18 cellular contexts compared by ENCODE assay signal in the genomic region with DNA sequence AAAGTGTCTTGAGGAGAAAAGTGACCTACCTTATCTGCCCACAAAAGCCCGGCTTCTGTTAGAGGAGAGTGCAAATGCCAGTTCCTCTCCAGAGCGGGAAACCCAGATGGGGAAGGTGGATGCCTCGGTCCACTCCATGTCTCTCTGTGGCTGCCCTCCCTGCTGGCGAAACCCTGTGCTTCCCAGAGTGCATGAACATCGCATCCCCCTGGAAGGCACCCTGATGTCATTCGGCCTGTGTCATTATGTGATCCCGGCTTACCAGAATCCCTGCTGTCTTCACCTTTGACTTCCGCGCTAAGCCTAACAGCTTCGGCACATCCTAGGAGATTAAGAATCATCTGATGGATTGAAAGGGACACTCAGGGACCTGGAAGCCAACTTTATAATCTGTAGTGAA. TPM values are rescaled to one million over a fixed set of nuclear protein-coding genes. Genes with fewer than 3 reads are reported as not detected.
DNase-seq lines count a peak whose midpoint lies in the region; ATAC-seq and TF ChIP-seq lines count a peak whose summit lies in the region.
"Had no signal": no experiment of that assay in that cellular context is flagged by ENCODE, and none has a peak within 500 bp of the region (broad histone marks: within the 10 kb centered on the region; RNA-seq: fewer than 3 reads in every experiment).

No MANE protein-coding gene starts in this region.

- POLR2A ChIA-PET in activated naive CD8-positive, alpha-beta T cell treated with anti-CD3 and anti-CD28 coated beads, Interleukin-2, amount 10 ng/mL, durations not matched to agents 7 days and 5 days (lab: Charles Lee), result interaction anchor here (1.2 to 6.7 kb wide), 3 partner anchors 13 to 20 kb away, joined by 5 to 44 read pairs (median 6); no protein-coding TSS in a partner anchor
- POLR2A ChIA-PET in HEK293 (lab: Yijun Ruan, JAX), result no interaction called here

- in situ Hi-C loops in gastrocnemius medialis (cut with MboI; ENCODE audit: low sequenced_read_pairs in 4 of 4), result no loop called here

- H3K36me3 ChIP-seq in HEK293 (ENCODE audit: control insufficient read depth in 2 of 2, insufficient read depth in 1 of 2, low read length in 2 of 2), result peaks cover 0 to 45% of the 10 kb centered on the region in 2 experiments; a peak in 2 of 3 replicates
- no peaks in the 10 kb centered on the region; the same call in 1 of the 2 replicates for H3K36me3 ChIP-seq in WERI-Rb-1
- H3K36me3 ChIP-seq in gastrocnemius medialis, result peaks cover 0 to 12% of the 10 kb centered on the region in 2 donors
- H3K36me3 ChIP-seq in tibial nerve, result peaks cover 0 to 20% (median 0%) of the 10 kb centered on the region in 3 donors

- no peaks in the 10 kb centered on the region for H3K27me3 Mint-ChIP-seq in activated naive CD8-positive, alpha-beta T cell treated with anti-CD3 and anti-CD28 coated beads, Interleukin-2, amount 10 ng/mL, durations not matched to agents 7 days and 5 days
- no peaks in the 10 kb centered on the region for H3K27me3 Mint-ChIP-seq in activated naive CD8-positive, alpha-beta T cell treated with anti-CD3 and anti-CD28 coated beads, Interleukin-2, amount 50 U/mL, for 24 hours
- no peaks in the 10 kb centered on the region for H3K27me3 Mint-ChIP-seq in activated T-helper 17 cell treated with anti-CD3 and anti-CD28 coated beads, Interleukin-2, amount 50 U/mL, for 72 hours
- H3K27me3 Mint-ChIP-seq: B cell had no signal

- H3K4me1 Mint-ChIP-seq in activated naive CD8-positive, alpha-beta T cell treated with anti-CD3 and anti-CD28 coated beads, Interleukin-2, amount 10 ng/mL, durations not matched to agents 7 days and 5 days, result peaks cover 82% of the 10 kb centered on the region
- peaks cover 86% of the 10 kb centered on the region for H3K4me1 Mint-ChIP-seq in activated naive CD8-positive, alpha-beta T cell treated with anti-CD3 and anti-CD28 coated beads, Interleukin-2, amount 50 U/mL, for 24 hours
- peaks cover 48% of the 10 kb centered on the region for H3K4me1 Mint-ChIP-seq in activated T-helper 17 cell treated with anti-CD3 and anti-CD28 coated beads, Interleukin-2, amount 50 U/mL, for 72 hours

- H3K27ac Mint-ChIP-seq in activated naive CD8-positive, alpha-beta T cell treated with anti-CD3 and anti-CD28 coated beads, Interleukin-2, amount 10 ng/mL, durations not matched to agents 7 days and 5 days, result peak overlapping the region; percentile 88
- H3K27ac Mint-ChIP-seq in activated naive CD8-positive, alpha-beta T cell treated with anti-CD3 and anti-CD28 coated beads, Interleukin-2, amount 50 U/mL, for 24 hours, result no peak overlapping the region
- no peak overlapping the region for H3K27ac Mint-ChIP-seq in activated T-helper 17 cell treated with anti-CD3 and anti-CD28 coated beads, Interleukin-2, amount 50 U/mL, for 72 hours

- 86 to 92% methylated on average over 10 of the region's 10 CpGs for WGBS in tibial nerve, 2 donors

- peaks cover 15% of the 10 kb centered on the region for H3K4me1 ChIP-seq in HEK293 (ENCODE audit: control insufficient read depth, insufficient read depth, low read length)
- peaks cover 94 to 95% of the 10 kb centered on the region in 2 donors for H3K4me1 ChIP-seq in gastrocnemius medialis
- H3K4me1 ChIP-seq in tibial nerve, result peaks cover 0 to 81% (median 57%) of the 10 kb centered on the region in 4 donors

- no peak for ATAC-seq in activated naive CD8-positive, alpha-beta T cell treated with anti-CD3 and anti-CD28 coated beads, Interleukin-2, amount 10 ng/mL, durations not matched to agents 7 days and 5 days (ENCODE audit: low read depth)
- ATAC-seq in activated naive CD8-positive, alpha-beta T cell treated with anti-CD3 and anti-CD28 coated beads, Interleukin-2, amount 50 U/mL, for 24 hours, result no peak
- no peak for ATAC-seq in gastrocnemius medialis
- ATAC-seq in activated T-helper 17 cell treated with anti-CD3 and anti-CD28 coated beads, Interleukin-2, amount 50 U/mL, for 72 hours (replicated peaks), result no peak
- ATAC-seq: PC-3 had no signal

- TF ChIP-seq EP300 in tibial nerve (IDR thresholded peaks at IDR 0.05), result no peak

- TF ChIP-seq POLR2A in gastrocnemius medialis (IDR thresholded peaks at IDR 0.05) (no peak), tibial nerve (IDR thresholded peaks at IDR 0.05) (no peak)

- H3K4me3 ChIP-seq in HEK293 (ENCODE audit: low read depth, low read length) (no peak overlapping the region), WERI-Rb-1 (ENCODE audit: low read depth, low read length) (no peak overlapping the region), gastrocnemius medialis (no peak overlapping the region), tibial nerve (no peak overlapping the region)

- intact Hi-C loops in gastrocnemius medialis (cut with DNase I; ENCODE audit: low total_unique reads), result no loop called here

- DNase-seq in activated naive CD8-positive, alpha-beta T cell treated with anti-CD3 and anti-CD28 coated beads, Interleukin-2, amount 10 ng/mL, durations not matched to agents 7 days and 5 days, result no peak
- DNase-seq in activated naive CD8-positive, alpha-beta T cell treated with anti-CD3 and anti-CD28 coated beads, Interleukin-2, amount 50 U/mL, for 24 hours, result no peak
- DNase-seq in WERI-Rb-1, result peak; percentile 91
- DNase-seq in gastrocnemius medialis, result peak in 1 of 2 donors; percentile 23
- DNase-seq in tibial nerve (ENCODE audit: low spot score in 2 of 2), result no peak
- DNase-seq in RPMI8226, result no peak
- DNase-seq: ACHN; CD8-positive, alpha-beta memory T cell; DMS 273 treated with DMSO at 0.1 percent for 48 hours; KG1; NCI-H1092; NCI-H345; NCI-H69; PC-3; SHP77 had no signal

- H3K9me3 Mint-ChIP-seq in activated naive CD8-positive, alpha-beta T cell treated with anti-CD3 and anti-CD28 coated beads, Interleukin-2, amount 10 ng/mL, durations not matched to agents 7 days and 5 days, result no peaks in the 10 kb centered on the region
- H3K9me3 Mint-ChIP-seq in activated naive CD8-positive, alpha-beta T cell treated with anti-CD3 and anti-CD28 coated beads, Interleukin-2, amount 50 U/mL, for 24 hours, result no peaks in the 10 kb centered on the region
- no peaks in the 10 kb centered on the region for H3K9me3 Mint-ChIP-seq in activated T-helper 17 cell treated with anti-CD3 and anti-CD28 coated beads, Interleukin-2, amount 50 U/mL, for 72 hours

- H3K4me3 Mint-ChIP-seq in activated naive CD8-positive, alpha-beta T cell treated with anti-CD3 and anti-CD28 coated beads, Interleukin-2, amount 10 ng/mL, durations not matched to agents 7 days and 5 days, result peak overlapping the region; percentile 75
- H3K4me3 Mint-ChIP-seq in activated naive CD8-positive, alpha-beta T cell treated with anti-CD3 and anti-CD28 coated beads, Interleukin-2, amount 50 U/mL, for 24 hours, result no peak overlapping the region
- H3K4me3 Mint-ChIP-seq in activated T-helper 17 cell treated with anti-CD3 and anti-CD28 coated beads, Interleukin-2, amount 50 U/mL, for 72 hours, result no peak overlapping the region
- H3K4me3 Mint-ChIP-seq: B cell had no signal

- peaks cover 23% of the 10 kb centered on the region for H3K27me3 ChIP-seq in WERI-Rb-1 (ENCODE audit: insufficient read depth, low read depth, severe bottlenecking)
- H3K27me3 ChIP-seq in gastrocnemius medialis, result no peaks in the 10 kb centered on the region
- H3K27me3 ChIP-seq in tibial nerve, result no peaks in the 10 kb centered on the region

- H3K27ac ChIP-seq in HEK293 (ENCODE audit: extremely low read depth, low read depth, low read length) (no peak overlapping the region), WERI-Rb-1 (no peak overlapping the region), gastrocnemius medialis (peak overlapping the region; percentile 90 to 97 (median 94)), tibial nerve (no peak overlapping the region)

- no peak for TF ChIP-seq CTCF in HEK293 (tag by site-specific recombination; IDR thresholded peaks at IDR 0.05)
- TF ChIP-seq CTCF in WERI-Rb-1 (IDR thresholded peaks at IDR 0.05; ENCODE audit: low read depth, low read length), result no peak
- TF ChIP-seq CTCF in gastrocnemius medialis (IDR thresholded peaks at IDR 0.05 in 4 of 5, conservative IDR thresholded peaks at IDR 0.05 in 1 of 5), result no peak
- no peak for TF ChIP-seq CTCF in tibial nerve (IDR thresholded peaks at IDR 0.05)

- CTCF ChIA-PET in HEK293 (lab: Yijun Ruan, JAX), result no interaction called here

- no peaks in the 10 kb centered on the region for H3K9me3 ChIP-seq in HEK293 (ENCODE audit: control insufficient read depth, insufficient read depth, low read depth, low read length)
- no peaks in the 10 kb centered on the region for H3K9me3 ChIP-seq in WERI-Rb-1 (ENCODE audit: severe bottlenecking)
- no peaks in the 10 kb centered on the region for H3K9me3 ChIP-seq in gastrocnemius medialis
- H3K9me3 ChIP-seq in tibial nerve, result no peaks in the 10 kb centered on the region

- peaks cover 38% of the 10 kb centered on the region for H3K36me3 Mint-ChIP-seq in activated naive CD8-positive, alpha-beta T cell treated with anti-CD3 and anti-CD28 coated beads, Interleukin-2, amount 10 ng/mL, durations not matched to agents 7 days and 5 days
- H3K36me3 Mint-ChIP-seq in activated naive CD8-positive, alpha-beta T cell treated with anti-CD3 and anti-CD28 coated beads, Interleukin-2, amount 50 U/mL, for 24 hours (ENCODE audit: low read depth), result peaks cover 48% of the 10 kb centered on the region
- H3K36me3 Mint-ChIP-seq in activated T-helper 17 cell treated with anti-CD3 and anti-CD28 coated beads, Interleukin-2, amount 50 U/mL, for 72 hours (ENCODE audit: low read depth), result peaks cover 45% of the 10 kb centered on the region

TF ChIP-seq in HEK293, 187 proteins besides CTCF, POLR2A, EP300 and RAD21 (continues in another document):
- TF ChIP-seq ZNF239 (tag by site-specific recombination; IDR thresholded peaks at IDR 0.05), result no peak
- peak; percentile 48; the same call in 1 of the 2 replicates for TF ChIP-seq ZIC2 (tag by site-specific recombination; IDR thresholded peaks at IDR 0.05)
- TF ChIP-seq, protein P1, sequence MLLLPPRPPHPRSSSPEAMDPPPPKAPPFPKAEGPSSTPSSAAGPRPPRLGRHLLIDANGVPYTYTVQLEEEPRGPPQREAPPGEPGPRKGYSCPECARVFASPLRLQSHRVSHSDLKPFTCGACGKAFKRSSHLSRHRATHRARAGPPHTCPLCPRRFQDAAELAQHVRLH (tag by site-specific recombination; IDR thresholded peaks at IDR 0.05), result no peak
- no peak for TF ChIP-seq ZXDB (tag by site-specific recombination; IDR thresholded peaks at IDR 0.05)

RNA-seq across cellular contexts. Expression of a gene that starts 6.5 kb away (rescaled TPM):
- 10 to 100 TPM; 61.0 to 61.7 TPM for total RNA-seq in activated naive CD8-positive, alpha-beta T cell treated with anti-CD3 and anti-CD28 coated beads, Interleukin-2, amount 10 ng/mL, durations not matched to agents 7 days and 5 days
- total RNA-seq in gastrocnemius medialis, result 10 to 100 TPM; 36.6 to 89.4 (median 79.7) TPM
- 10 to 100 TPM; 19.7 to 28.9 TPM for total RNA-seq in activated T-helper 17 cell treated with anti-CD3 and anti-CD28 coated beads, Interleukin-2, amount 50 U/mL, for 72 hours
- 10 to 100 TPM; 22.1 to 57.0 (median 27.1) TPM for total RNA-seq in tibial nerve

Comparison
In these comparisons a context has a peak if more than half of its experiments do, and no peak if none do; other contexts are left out.
1. H3K27ac ChIP-seq: peak in gastrocnemius medialis (4 of 4); none in HEK293 (single experiment), WERI-Rb-1 (single experiment) and tibial nerve (0 of 4).